8 cellular contexts compared by ENCODE assay signal in the genomic region with DNA sequence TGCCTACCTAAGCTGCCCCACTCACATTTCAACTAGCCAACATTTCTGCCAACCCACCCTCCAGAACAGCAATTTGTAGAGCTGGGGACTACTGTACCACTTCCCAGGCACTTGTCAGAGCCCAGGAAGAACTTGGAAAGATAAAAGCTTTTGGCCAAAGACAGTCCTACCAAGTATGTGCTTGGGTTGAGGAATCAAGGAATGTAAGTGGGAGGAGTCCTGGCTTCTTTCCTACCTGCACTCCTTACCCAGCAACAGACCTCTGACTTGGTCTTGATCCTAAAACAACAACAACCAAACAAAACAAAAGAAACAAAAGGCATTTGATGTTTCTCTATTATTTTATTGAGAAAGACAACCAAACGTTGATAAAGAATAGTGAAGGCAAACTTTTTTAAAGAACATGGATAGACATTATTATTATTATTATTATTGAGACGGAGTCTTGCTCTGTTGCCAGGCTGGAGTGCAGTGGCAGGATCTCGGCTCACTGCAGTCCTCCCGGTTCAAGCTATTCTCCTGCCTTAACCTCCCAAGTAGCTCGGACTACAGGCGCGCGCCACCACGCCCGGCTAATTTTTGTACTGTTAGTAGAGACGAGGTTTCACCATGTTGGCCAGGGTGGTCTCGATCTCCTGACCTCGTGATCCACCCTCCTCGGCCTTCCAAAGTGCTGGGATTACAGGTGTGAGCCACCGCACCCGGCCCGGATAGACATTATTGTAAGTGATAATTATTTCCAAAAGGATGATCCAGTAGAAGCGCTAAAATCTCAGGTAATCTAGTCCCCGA. TPM values are rescaled to one million over a fixed set of nuclear protein-coding genes. Genes with fewer than 3 reads are reported as not detected.
A peak's percentile ranks its signal among the peaks of the same experiment; 100 is the strongest.
DNase-seq lines count a peak whose midpoint lies in the region; ATAC-seq and TF ChIP-seq lines count a peak whose summit lies in the region.

No MANE protein-coding gene starts in this region.

- H3K27me3 ChIP-seq in fibroblast of lung (ENCODE audit: control insufficient read depth, insufficient read depth, low read length) (no peaks in the 10 kb centered on the region), skeletal muscle satellite cell (ENCODE audit: control insufficient read depth, insufficient read depth, low read length) (no peaks in the 10 kb centered on the region), gastroesophageal sphincter (peaks cover 99% of the 10 kb centered on the region)

- H3K9ac ChIP-seq in fibroblast of lung (ENCODE audit: insufficient read depth, low read length) (no peak overlapping the region), skeletal muscle satellite cell (ENCODE audit: low read depth, low read length) (peak overlapping the region; percentile 82)

- TF ChIP-seq CTCF in WI38 (IDR thresholded peaks at IDR 0.05; ENCODE audit: low read depth, low read length): no peak
- TF ChIP-seq CTCF in fibroblast of lung (conservative IDR thresholded peaks at IDR 0.05 in 1 of 2, IDR thresholded peaks at IDR 0.05 in 1 of 2; ENCODE audit: low read depth in 1 of 2, low read length in 2 of 2): no peak
- no peak for TF ChIP-seq CTCF in gastroesophageal sphincter (IDR thresholded peaks at IDR 0.05)

- 68 to 70% methylated on average over 2 to 5 of the region's 19 CpGs for WGBS in gastroesophageal sphincter (ENCODE audit: low coverage in 1 of 2), 2 donors

- H3K4me1 ChIP-seq in fibroblast of lung (ENCODE audit: control insufficient read depth, extremely low read depth, insufficient read depth, low read length): peaks cover 6% of the 10 kb centered on the region
- peaks cover 22% of the 10 kb centered on the region for H3K4me1 ChIP-seq in skeletal muscle satellite cell (ENCODE audit: control insufficient read depth, insufficient read depth, low read length)
- H3K4me1 ChIP-seq in gastroesophageal sphincter: peaks cover 0 to 23% (median 0%) of the 10 kb centered on the region in 3 donors

- no peaks in the 10 kb centered on the region for H3K79me2 ChIP-seq in fibroblast of lung (ENCODE audit: control insufficient read depth, insufficient read depth, low read length)

- no peak for TF ChIP-seq POLR2A in gastroesophageal sphincter (IDR thresholded peaks at IDR 0.05)

- no peak for ATAC-seq in gastroesophageal sphincter

- DNase-seq in fibroblast of lung (ENCODE audit: low read depth in 2 of 2) (peak in 1 of 2 donors; percentile 68), NCI-H1436 treated with DMSO at 0.1 percent for 48 hours (lab: John Stamatoyannopoulos, UW) (no peak), SHP77 (lab: John Stamatoyannopoulos, UW) (no peak)
- no peak for DNase-seq in stimulated activated CD4-positive, alpha-beta T cell treated with anti-CD3 and anti-CD28 coated beads, Interleukin-4, amount 100 ng/mL, for 24 hours

- peak overlapping the region; percentile 81 for H3K4me2 ChIP-seq in fibroblast of lung (ENCODE audit: extremely low read depth, insufficient read depth, low read length)
- H3K4me2 ChIP-seq in skeletal muscle satellite cell (ENCODE audit: low read length): peak overlapping the region; percentile 86

- H2AFZ ChIP-seq in fibroblast of lung (ENCODE audit: low read length): no peak overlapping the region

- H3K4me3 ChIP-seq in GM08714 (ENCODE audit: low read length) (peak overlapping the region; percentile 69; the same call in 1 of the 2 replicates), WI38 (ENCODE audit: low read depth, low read length) (peak overlapping the region; percentile 67), fibroblast of lung (replicated peaks in 1 of 4; ENCODE audit: control extremely low read depth in 1 of 4, insufficient read depth in 1 of 4, low read depth in 3 of 4, low read length in 4 of 4) (peak overlapping the region in 1 of 4 experiments; percentile 71), skeletal muscle satellite cell (ENCODE audit: low read length) (peak overlapping the region; percentile 73), gastroesophageal sphincter (peak overlapping the region in 1 of 2 donors; percentile 45)

- H3K27ac ChIP-seq in fibroblast of lung (ENCODE audit: insufficient read depth, low read length): no peak overlapping the region
- peak overlapping the region in 2 of 4 donors; percentile 74 to 80 for H3K27ac ChIP-seq in gastroesophageal sphincter

- no peaks in the 10 kb centered on the region for H4K20me1 ChIP-seq in fibroblast of lung (ENCODE audit: control insufficient read depth, extremely low read depth, insufficient read depth, low read length)

- no peaks in the 10 kb centered on the region for H3K9me3 ChIP-seq in fibroblast of lung (ENCODE audit: control insufficient read depth, insufficient read depth, low read depth, low read length)
- H3K9me3 ChIP-seq in skeletal muscle satellite cell (replicated peaks; ENCODE audit: low read length): no peaks in the 10 kb centered on the region
- peaks cover 0 to 4% (median 0%) of the 10 kb centered on the region in 3 donors for H3K9me3 ChIP-seq in gastroesophageal sphincter

- H3K36me3 ChIP-seq in fibroblast of lung (ENCODE audit: control insufficient read depth, insufficient read depth, low read length) (no peaks in the 10 kb centered on the region), skeletal muscle satellite cell (ENCODE audit: insufficient read depth, low read length) (no peaks in the 10 kb centered on the region), gastroesophageal sphincter (no peaks in the 10 kb centered on the region)

- no peak for TF ChIP-seq EP300 in gastroesophageal sphincter (IDR thresholded peaks at IDR 0.05)

RNA-seq across cellular contexts. Expression of a gene that starts 33.5 kb away (rescaled TPM):
- total RNA-seq in fibroblast of lung: 1.8 and 3.1 TPM in 2 replicates
- 0.61 and 1.4 TPM in 2 replicates for polyA plus RNA-seq in fibroblast of lung
- polyA plus RNA-seq in fibroblast of lung (2012): 0.69 and 2.1 TPM in 2 replicates
- polyA minus RNA-seq in fibroblast of lung (ENCODE audit: low replicate concordance): 2.2 and 2.3 TPM in 2 replicates
- 2.0 TPM in 2 replicates for total RNA-seq in skeletal muscle satellite cell (2012; rRNA removed)
- 1 to 10 TPM; 1.2 to 5.1 (median 2.1) TPM for total RNA-seq in gastroesophageal sphincter
